Comparison of ENCODE assay signal across 20 cellular contexts in the genomic region with DNA sequence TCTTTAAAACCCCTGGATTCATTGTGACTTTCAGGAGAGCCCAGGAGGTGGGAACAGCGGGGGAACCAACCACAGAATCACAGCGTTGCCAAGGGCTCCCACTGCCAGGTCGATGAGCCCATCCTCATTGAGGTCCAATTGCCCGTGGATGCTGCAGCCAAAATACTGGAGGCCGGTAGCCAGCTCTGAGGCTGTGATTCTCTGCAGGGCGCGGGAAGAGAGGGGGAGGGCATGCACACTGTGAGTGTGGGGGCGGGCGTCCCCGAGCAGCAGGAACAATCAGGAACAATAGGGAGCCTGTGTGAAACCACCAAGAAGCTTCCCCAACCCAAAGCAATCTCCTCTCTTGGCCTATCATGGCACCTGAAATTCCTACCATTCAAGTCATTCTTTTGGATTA. TPM values are rescaled to one million over a fixed set of nuclear protein-coding genes. Genes with fewer than 3 reads are reported as not detected.
DNase-seq lines count a peak whose midpoint lies in the region; ATAC-seq and TF ChIP-seq lines count a peak whose summit lies in the region.
"Had no signal": no experiment of that assay in that cellular context is flagged by ENCODE, and none has a peak within 500 bp of the region (broad histone marks: within the 10 kb centered on the region; RNA-seq: fewer than 3 reads in every experiment).

No MANE protein-coding gene starts in this region.

- H3K4me1 Mint-ChIP-seq in osteocyte (ENCODE audit: unreplicated experiment), result peaks cover 90% of the 10 kb centered on the region

- H3K4me3 Mint-ChIP-seq in osteocyte (ENCODE audit: unreplicated experiment), result peak overlapping the region; percentile 44
- H3K4me3 Mint-ChIP-seq: activated naive CD8-positive, alpha-beta T cell treated with anti-CD3 and anti-CD28 coated beads, Interleukin-2, amount 50 U/mL, for 24 hours; central memory CD8-positive, alpha-beta T cell; mesothelial cell of epicardium had no signal

- TF ChIP-seq CTCF in osteocyte (IDR thresholded peaks at IDR 0.05) (no peak), Peyer's patch (IDR thresholded peaks at IDR 0.05) (no peak)

- H3K27ac ChIP-seq in Peyer's patch, result no peak overlapping the region
- H3K27ac ChIP-seq: foreskin keratinocyte, WERI-Rb-1 had no signal

- H3K27me3 ChIP-seq in NT2/D1 (ENCODE audit: insufficient read depth, insufficient read length) (peaks cover 3% of the 10 kb centered on the region), Peyer's patch (no peaks in the 10 kb centered on the region)

- H3K27me3 Mint-ChIP-seq in osteocyte (ENCODE audit: unreplicated experiment), result no peaks in the 10 kb centered on the region

- peak overlapping the region; percentile 97 for H3K27ac Mint-ChIP-seq in osteocyte (ENCODE audit: unreplicated experiment)
- H3K27ac Mint-ChIP-seq: activated naive CD8-positive, alpha-beta T cell treated with anti-CD3 and anti-CD28 coated beads, Interleukin-2, amount 50 U/mL, for 24 hours; mesothelial cell of epicardium had no signal

- H3K9me3 ChIP-seq in NT2/D1 (ENCODE audit: insufficient read depth, low read length) (no peaks in the 10 kb centered on the region), Peyer's patch (no peaks in the 10 kb centered on the region)

- H3K9me3 Mint-ChIP-seq in osteocyte (ENCODE audit: unreplicated experiment), result no peaks in the 10 kb centered on the region
- H3K9me3 Mint-ChIP-seq: activated naive CD8-positive, alpha-beta T cell treated with anti-CD3 and anti-CD28 coated beads, Interleukin-2, amount 50 U/mL, for 24 hours; central memory CD8-positive, alpha-beta T cell; mesothelial cell of epicardium had no signal

- DNase-seq in DMS79 treated with DMSO at 0.1 percent for 48 hours (lab: John Stamatoyannopoulos, UW) (peak; percentile 28), NT2/D1 (ENCODE audit: low read depth, low spot score) (peak; percentile 32), hippocampal formation (lab: John Stamatoyannopoulos, UW) (peak; percentile 20 to 33), osteocyte (ENCODE audit: extremely low spot score, unreplicated experiment) (no peak), OCI-M2 (lab: John Stamatoyannopoulos, UW; ENCODE audit: unreplicated experiment) (no peak), Peyer's patch (no peak), GF-D8 (lab: John Stamatoyannopoulos, UW) (no peak)
- DNase-seq: activated CD8-positive, alpha-beta memory T cell treated with anti-CD3 and anti-CD28 coated beads for 24 hours; activated naive CD8-positive, alpha-beta T cell treated with anti-CD3 and anti-CD28 coated beads, Interleukin-2, amount 50 U/mL, for 24 hours; foreskin keratinocyte; MV-4-11; NCI-H2029 treated with DMSO at 0.1 percent for 48 hours; NCI-H82; stimulated activated CD4-positive, alpha-beta T cell treated with anti-CD3 and anti-CD28 coated beads, Interleukin-1b, Interleukin-23, amount 100 ng/mL, for 48 hours; WERI-Rb-1 had no signal

- H3K9ac ChIP-seq in NT2/D1 (ENCODE audit: insufficient read length, low read depth), result peak overlapping the region; percentile 63

- H3K4me3 ChIP-seq in NT2/D1 (ENCODE audit: insufficient read length, low read depth), result no peak overlapping the region
- H3K4me3 ChIP-seq in Peyer's patch, result no peak overlapping the region

- no peak for ATAC-seq in HG02885 (IDR thresholded peaks at IDR 0.05; ENCODE audit: poor library complexity, unreplicated experiment)
- ATAC-seq: activated naive CD8-positive, alpha-beta T cell treated with anti-CD3 and anti-CD28 coated beads, Interleukin-2, amount 50 U/mL, for 24 hours; foreskin keratinocyte; Right ventricle myocardium inferior; sciatic nerve had no signal

- no peak for TF ChIP-seq POLR2A in Peyer's patch (IDR thresholded peaks at IDR 0.05)

- H3K36me3 Mint-ChIP-seq in osteocyte (ENCODE audit: unreplicated experiment), result peaks cover 81% of the 10 kb centered on the region
- H3K36me3 Mint-ChIP-seq: mesothelial cell of epicardium had no signal

- H3K36me3 ChIP-seq in NT2/D1 (ENCODE audit: insufficient read depth, insufficient read length, low read length) (peaks cover 20% of the 10 kb centered on the region), Peyer's patch (no peaks in the 10 kb centered on the region)
- H3K36me3 ChIP-seq: WERI-Rb-1 had no signal

- H3K4me1 ChIP-seq in NT2/D1 (ENCODE audit: insufficient read depth, insufficient read length), result peaks cover 28% of the 10 kb centered on the region
- H3K4me1 ChIP-seq in Peyer's patch, result no peaks in the 10 kb centered on the region

RNA-seq across cellular contexts. Expression of gene FEM1B, which starts 53.4 kb away (rescaled TPM):
- total RNA-seq in osteocyte, result 71.1 and 71.5 TPM in 2 replicates
- 10 to 100 TPM; 28.1 to 48.2 (median 43.0) TPM for total RNA-seq in Peyer's patch

Comparison
In these comparisons a context has a peak if more than half of its experiments do, and no peak if none do; other contexts are left out.
1. DNase-seq: peak in DMS79 treated with DMSO at 0.1 percent for 48 hours (single experiment), NT2/D1 (single experiment) and hippocampal formation (2 of 2); none in osteocyte (single experiment), OCI-M2 (single experiment), Peyer's patch (0 of 3) and GF-D8 (single experiment).